Comparison of ENCODE assay signal across 1 cellular context in genomic region chr15:51319539-51319938, GRCh38.
TF ChIP-seq lines count a peak whose summit lies in the region.

No MANE protein-coding gene starts in this region.

TF ChIP-seq in HepG2, 621 proteins besides CTCF, POLR2A, EP300 and RAD21 (continued from another document):
- TF ChIP-seq MAFK (conservative IDR thresholded peaks at IDR 0.05 in 1 of 2, IDR thresholded peaks at IDR 0.05 in 1 of 2; ENCODE audit: low read length in 2 of 2) (no peak), CHCHD3 (CRISPR knock-in tag; IDR thresholded peaks at IDR 0.05) (no peak), ZNF546 (CRISPR knock-in tag; conservative IDR thresholded peaks at IDR 0.05) (no peak), SETDB1 (CRISPR knock-in tag; IDR thresholded peaks at IDR 0.05; ENCODE audit: borderline replicate concordance) (no peak), ZNF740 (CRISPR knock-in tag; IDR thresholded peaks at IDR 0.05) (no peak), ZNF407 (CRISPR knock-in tag; IDR thresholded peaks at IDR 0.05; ENCODE audit: not compliant biosample characterization) (no peak), RCOR2 (CRISPR knock-in tag; IDR thresholded peaks at IDR 0.05) (no peak), HNF4A (CRISPR knock-in tag; IDR thresholded peaks at IDR 0.05) (peak; percentile 50; the same call in 1 of the 2 replicates), TOPORS (CRISPR knock-in tag; IDR thresholded peaks at IDR 0.05) (no peak), IRX3 (CRISPR knock-in tag; IDR thresholded peaks at IDR 0.05; ENCODE audit: borderline replicate concordance, low read depth) (no peak), ZNF354B (CRISPR knock-in tag; IDR thresholded peaks at IDR 0.05) (no peak), KLF16 (CRISPR knock-in tag; IDR thresholded peaks at IDR 0.05) (no peak), BHLHE40 (IDR thresholded peaks at IDR 0.05; ENCODE audit: low read length) (0 out of 2 replicates have a peak, but pooled peaks have one; percentile 52), NCOA5 (CRISPR knock-in tag; IDR thresholded peaks at IDR 0.05) (no peak), MTA1 (CRISPR knock-in tag; IDR thresholded peaks at IDR 0.05; ENCODE audit: borderline replicate concordance) (no peak), MNT (IDR thresholded peaks at IDR 0.05) (no peak), ATF3 (CRISPR knock-in tag; IDR thresholded peaks at IDR 0.05) (no peak), HNF4G (IDR thresholded peaks at IDR 0.05; ENCODE audit: borderline replicate concordance, low read depth, low read length) (peak; percentile 21; the same call in 1 of the 2 replicates), HNF4G (CRISPR knock-in tag; IDR thresholded peaks at IDR 0.05; ENCODE audit: borderline replicate concordance, low read depth) (no peak), KLF9 (CRISPR knock-in tag; IDR thresholded peaks at IDR 0.05; ENCODE audit: low read depth) (no peak), ZNF652 (CRISPR knock-in tag; IDR thresholded peaks at IDR 0.05; ENCODE audit: borderline replicate concordance, low read depth) (no peak), ISL2 (CRISPR knock-in tag; IDR thresholded peaks at IDR 0.05) (no peak), ZNF550 (CRISPR knock-in tag; IDR thresholded peaks at IDR 0.05; ENCODE audit: borderline replicate concordance) (no peak), BCL6 (CRISPR knock-in tag; IDR thresholded peaks at IDR 0.05) (peak; percentile 87), GFI1 (CRISPR knock-in tag; IDR thresholded peaks at IDR 0.05; ENCODE audit: borderline replicate concordance) (no peak), NCOR1 (IDR thresholded peaks at IDR 0.05; ENCODE audit: borderline replicate concordance, low read length) (no peak)
- TF ChIP-seq, protein P1, sequence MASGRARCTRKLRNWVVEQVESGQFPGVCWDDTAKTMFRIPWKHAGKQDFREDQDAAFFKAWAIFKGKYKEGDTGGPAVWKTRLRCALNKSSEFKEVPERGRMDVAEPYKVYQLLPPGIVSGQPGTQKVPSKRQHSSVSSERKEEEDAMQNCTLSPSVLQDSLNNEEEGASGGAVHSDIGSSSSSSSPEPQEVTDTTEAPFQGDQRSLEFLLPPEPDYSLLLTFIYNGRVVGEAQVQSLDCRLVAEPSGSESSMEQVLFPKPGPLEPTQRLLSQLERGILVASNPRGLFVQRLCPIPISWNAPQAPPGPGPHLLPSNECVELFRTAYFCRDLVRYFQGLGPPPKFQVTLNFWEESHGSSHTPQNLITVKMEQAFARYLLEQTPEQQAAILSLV (CRISPR knock-in tag; IDR thresholded peaks at IDR 0.05; ENCODE audit: borderline replicate concordance): no peak
- TF ChIP-seq, protein P2, sequence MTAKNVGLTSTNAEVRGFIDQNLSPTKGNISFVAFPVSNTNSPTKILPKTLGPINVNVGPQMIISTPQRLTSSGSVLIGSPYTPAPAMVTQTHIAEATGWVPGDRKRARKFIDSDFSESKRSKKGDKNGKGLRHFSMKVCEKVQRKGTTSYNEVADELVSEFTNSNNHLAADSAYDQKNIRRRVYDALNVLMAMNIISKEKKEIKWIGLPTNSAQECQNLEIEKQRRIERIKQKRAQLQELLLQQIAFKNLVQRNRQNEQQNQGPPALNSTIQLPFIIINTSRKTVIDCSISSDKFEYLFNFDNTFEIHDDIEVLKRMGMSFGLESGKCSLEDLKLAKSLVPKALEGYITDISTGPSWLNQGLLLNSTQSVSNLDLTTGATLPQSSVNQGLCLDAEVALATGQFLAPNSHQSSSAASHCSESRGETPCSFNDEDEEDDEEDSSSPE (CRISPR knock-in tag; IDR thresholded peaks at IDR 0.05): no peak
- TF ChIP-seq, protein P3, sequence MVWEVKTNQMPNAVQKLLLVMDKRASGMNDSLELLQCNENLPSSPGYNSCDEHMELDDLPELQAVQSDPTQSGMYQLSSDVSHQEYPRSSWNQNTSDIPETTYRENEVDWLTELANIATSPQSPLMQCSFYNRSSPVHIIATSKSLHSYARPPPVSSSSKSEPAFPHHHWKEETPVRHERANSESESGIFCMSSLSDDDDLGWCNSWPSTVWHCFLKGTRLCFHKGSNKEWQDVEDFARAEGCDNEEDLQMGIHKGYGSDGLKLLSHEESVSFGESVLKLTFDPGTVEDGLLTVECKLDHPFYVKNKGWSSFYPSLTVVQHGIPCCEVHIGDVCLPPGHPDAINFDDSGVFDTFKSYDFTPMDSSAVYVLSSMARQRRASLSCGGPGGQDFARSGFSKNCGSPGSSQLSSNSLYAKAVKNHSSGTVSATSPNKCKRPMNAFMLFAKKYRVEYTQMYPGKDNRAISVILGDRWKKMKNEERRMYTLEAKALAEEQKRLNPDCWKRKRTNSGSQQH (CRISPR knock-in tag; IDR thresholded peaks at IDR 0.05; ENCODE audit: low read depth): no peak
- TF ChIP-seq, protein P4, sequence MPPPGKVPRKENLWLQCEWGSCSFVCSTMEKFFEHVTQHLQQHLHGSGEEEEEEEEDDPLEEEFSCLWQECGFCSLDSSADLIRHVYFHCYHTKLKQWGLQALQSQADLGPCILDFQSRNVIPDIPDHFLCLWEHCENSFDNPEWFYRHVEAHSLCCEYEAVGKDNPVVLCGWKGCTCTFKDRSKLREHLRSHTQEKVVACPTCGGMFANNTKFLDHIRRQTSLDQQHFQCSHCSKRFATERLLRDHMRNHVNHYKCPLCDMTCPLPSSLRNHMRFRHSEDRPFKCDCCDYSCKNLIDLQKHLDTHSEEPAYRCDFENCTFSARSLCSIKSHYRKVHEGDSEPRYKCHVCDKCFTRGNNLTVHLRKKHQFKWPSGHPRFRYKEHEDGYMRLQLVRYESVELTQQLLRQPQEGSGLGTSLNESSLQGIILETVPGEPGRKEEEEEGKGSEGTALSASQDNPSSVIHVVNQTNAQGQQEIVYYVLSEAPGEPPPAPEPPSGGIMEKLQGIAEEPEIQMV (CRISPR knock-in tag; IDR thresholded peaks at IDR 0.05; ENCODE audit: low read depth): no peak
- TF ChIP-seq, protein P5, sequence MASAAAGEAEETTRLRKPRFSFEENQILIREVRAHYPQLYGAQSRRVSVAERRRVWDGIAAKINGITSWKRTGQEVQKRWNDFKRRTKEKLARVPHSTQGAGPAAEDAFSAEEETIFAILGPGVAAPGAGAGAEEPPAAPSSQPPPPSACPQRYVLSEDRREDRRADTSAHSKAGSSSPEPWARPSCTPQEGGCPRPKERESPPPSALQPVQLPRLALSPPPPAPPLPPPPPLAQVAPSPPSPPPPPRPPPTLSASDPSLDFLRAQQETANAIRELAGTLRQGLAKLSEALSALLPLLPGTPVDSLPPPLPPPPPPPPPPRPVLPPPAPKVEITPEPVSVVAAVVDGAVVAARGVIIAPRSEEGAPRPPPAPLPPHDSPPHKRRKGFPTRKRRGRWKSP (CRISPR knock-in tag; IDR thresholded peaks at IDR 0.05): no peak
